ENCODE assay signal across 1 cellular context in the genomic region with DNA sequence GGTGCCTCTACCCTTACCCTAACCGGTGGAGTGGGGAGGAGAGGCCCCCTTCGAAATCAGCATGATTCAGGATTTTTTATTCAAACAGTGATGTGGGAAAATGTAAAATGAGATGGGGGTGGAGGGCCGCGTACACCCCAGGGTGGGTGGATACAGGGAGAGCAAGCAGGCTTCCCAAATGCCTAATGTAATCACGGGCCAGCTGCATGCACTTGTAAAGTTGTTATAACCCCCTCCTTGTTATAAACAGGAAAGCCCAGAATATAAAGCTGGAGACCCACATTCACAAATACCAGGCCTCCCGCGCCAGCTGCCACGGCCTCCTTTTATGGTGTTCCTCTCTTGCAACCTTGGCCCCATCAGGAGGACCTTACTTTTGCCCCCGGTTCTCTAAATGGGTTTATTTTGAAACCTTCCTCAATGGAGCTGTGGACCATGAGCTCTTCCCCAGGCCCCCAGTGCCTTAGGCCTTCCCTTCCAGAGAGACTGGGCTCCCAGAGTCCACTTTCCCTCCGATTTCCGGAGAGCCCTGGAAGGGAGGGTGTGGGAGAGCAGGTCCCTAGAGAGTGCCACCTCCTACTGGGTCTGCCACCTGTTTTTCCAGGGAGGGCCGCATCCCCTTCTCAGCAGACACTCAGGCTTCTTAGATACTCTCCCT.
TF ChIP-seq lines count a peak whose summit lies in the region.

No MANE protein-coding gene starts in this region.

TF ChIP-seq in WTC11, 78 proteins besides CTCF, POLR2A, EP300 and RAD21:
- TF ChIP-seq NR2C2 (CRISPR knock-in tag; IDR thresholded peaks at IDR 0.05) (no peak), PRDM15 (CRISPR knock-in tag; IDR thresholded peaks at IDR 0.05) (peak; percentile 74), CREM (CRISPR knock-in tag; IDR thresholded peaks at IDR 0.05) (no peak)
- TF ChIP-seq, protein P1, sequence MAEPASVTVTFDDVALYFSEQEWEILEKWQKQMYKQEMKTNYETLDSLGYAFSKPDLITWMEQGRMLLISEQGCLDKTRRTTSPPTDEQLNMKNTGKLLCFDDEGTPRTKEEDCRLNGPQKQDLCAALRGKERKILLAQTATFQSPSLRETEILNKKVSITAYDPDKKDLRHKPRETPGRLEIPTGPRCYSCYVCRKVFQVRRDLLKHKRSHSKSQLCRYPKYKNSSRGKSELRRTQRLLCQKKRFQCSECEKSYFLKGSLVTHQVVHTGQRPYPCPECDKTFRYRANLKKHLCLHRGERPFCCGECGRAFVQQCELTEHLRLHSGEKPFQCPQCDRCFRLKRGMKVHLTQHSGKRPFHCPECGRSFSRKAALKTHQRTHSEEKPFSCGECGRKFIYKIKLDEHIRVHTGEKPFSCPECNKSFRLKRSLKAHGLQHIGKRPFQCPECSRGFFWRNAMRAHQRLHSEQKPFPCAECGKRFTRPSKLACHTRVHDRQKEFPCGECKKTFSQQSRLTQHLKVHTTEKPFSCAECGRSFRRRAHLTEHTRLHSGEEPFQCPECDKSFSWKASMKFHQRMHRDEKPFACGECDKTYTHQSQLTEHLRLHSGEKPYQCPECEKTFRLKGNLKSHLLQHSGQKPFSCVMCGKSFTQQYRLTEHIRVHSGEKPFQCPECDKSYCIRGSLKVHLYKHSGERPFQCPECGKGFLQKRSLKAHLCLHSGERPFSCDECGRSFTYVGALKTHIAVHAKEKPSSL (CRISPR knock-in tag; conservative IDR thresholded peaks at IDR 0.05) = no peak
- TF ChIP-seq, protein P2, sequence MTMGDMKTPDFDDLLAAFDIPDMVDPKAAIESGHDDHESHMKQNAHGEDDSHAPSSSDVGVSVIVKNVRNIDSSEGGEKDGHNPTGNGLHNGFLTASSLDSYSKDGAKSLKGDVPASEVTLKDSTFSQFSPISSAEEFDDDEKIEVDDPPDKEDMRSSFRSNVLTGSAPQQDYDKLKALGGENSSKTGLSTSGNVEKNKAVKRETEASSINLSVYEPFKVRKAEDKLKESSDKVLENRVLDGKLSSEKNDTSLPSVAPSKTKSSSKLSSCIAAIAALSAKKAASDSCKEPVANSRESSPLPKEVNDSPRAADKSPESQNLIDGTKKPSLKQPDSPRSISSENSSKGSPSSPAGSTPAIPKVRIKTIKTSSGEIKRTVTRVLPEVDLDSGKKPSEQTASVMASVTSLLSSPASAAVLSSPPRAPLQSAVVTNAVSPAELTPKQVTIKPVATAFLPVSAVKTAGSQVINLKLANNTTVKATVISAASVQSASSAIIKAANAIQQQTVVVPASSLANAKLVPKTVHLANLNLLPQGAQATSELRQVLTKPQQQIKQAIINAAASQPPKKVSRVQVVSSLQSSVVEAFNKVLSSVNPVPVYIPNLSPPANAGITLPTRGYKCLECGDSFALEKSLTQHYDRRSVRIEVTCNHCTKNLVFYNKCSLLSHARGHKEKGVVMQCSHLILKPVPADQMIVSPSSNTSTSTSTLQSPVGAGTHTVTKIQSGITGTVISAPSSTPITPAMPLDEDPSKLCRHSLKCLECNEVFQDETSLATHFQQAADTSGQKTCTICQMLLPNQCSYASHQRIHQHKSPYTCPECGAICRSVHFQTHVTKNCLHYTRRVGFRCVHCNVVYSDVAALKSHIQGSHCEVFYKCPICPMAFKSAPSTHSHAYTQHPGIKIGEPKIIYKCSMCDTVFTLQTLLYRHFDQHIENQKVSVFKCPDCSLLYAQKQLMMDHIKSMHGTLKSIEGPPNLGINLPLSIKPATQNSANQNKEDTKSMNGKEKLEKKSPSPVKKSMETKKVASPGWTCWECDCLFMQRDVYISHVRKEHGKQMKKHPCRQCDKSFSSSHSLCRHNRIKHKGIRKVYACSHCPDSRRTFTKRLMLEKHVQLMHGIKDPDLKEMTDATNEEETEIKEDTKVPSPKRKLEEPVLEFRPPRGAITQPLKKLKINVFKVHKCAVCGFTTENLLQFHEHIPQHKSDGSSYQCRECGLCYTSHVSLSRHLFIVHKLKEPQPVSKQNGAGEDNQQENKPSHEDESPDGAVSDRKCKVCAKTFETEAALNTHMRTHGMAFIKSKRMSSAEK (CRISPR knock-in tag; IDR thresholded peaks at IDR 0.05; ENCODE audit: borderline replicate concordance) = no peak
- TF ChIP-seq, protein P3, sequence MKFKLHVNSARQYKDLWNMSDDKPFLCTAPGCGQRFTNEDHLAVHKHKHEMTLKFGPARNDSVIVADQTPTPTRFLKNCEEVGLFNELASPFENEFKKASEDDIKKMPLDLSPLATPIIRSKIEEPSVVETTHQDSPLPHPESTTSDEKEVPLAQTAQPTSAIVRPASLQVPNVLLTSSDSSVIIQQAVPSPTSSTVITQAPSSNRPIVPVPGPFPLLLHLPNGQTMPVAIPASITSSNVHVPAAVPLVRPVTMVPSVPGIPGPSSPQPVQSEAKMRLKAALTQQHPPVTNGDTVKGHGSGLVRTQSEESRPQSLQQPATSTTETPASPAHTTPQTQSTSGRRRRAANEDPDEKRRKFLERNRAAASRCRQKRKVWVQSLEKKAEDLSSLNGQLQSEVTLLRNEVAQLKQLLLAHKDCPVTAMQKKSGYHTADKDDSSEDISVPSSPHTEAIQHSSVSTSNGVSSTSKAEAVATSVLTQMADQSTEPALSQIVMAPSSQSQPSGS (CRISPR knock-in tag; IDR thresholded peaks at IDR 0.05; ENCODE audit: borderline replicate concordance, low read depth) = no peak
- TF ChIP-seq, protein P4, sequence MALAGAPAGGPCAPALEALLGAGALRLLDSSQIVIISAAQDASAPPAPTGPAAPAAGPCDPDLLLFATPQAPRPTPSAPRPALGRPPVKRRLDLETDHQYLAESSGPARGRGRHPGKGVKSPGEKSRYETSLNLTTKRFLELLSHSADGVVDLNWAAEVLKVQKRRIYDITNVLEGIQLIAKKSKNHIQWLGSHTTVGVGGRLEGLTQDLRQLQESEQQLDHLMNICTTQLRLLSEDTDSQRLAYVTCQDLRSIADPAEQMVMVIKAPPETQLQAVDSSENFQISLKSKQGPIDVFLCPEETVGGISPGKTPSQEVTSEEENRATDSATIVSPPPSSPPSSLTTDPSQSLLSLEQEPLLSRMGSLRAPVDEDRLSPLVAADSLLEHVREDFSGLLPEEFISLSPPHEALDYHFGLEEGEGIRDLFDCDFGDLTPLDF (CRISPR knock-in tag; IDR thresholded peaks at IDR 0.05) = no peak
TF ChIP-seq in WTC11: peak in this region for 1.
